ENCODE assay signal across 8 cellular contexts in the genomic region with DNA sequence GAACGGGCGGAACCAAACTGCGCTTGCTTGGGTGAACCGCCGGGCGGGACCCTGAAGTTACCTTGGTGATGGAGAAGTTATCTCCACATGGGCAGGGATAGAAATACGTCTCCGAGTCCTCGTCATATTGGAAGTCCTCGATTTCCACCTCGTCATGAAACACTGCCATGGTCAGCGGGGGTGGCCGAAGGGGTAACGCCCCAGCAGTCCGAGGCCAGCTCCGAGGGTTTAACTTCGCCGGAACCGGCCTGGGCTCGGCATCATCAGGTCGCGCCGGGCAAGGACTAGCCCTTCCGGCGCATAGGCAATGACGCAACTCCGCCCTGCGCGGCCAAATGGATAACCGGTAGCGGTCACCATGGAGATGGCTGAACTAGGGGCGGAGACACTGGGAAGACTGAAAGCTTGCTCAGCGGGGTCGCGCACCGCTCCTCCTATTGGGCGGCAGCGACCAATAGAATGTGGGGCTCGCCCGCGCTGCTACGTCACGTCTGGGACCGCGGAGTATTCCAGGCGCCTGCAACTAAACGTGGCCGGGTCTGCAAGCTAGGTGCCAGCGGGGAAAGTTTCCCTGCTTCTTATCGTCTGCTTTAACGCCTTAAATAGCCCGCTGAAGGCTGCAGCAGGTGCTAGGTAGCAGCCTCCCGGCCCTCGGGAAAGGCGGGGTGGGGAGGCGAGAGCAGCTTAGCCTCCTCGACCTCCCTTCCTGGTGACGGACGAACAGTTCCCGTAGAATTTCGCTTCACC. TPM values are rescaled to one million over a fixed set of nuclear protein-coding genes. Genes with fewer than 3 reads are reported as not detected.
DNase-seq lines count a peak whose midpoint lies in the region; ATAC-seq, FAIRE-seq and TF ChIP-seq lines count a peak whose summit lies in the region.

A gene (minus strand): TSS at position 236 of the 747 bp plus-strand sequence. CDS start 67 bp downstream, at position 169.
A gene with protein sequence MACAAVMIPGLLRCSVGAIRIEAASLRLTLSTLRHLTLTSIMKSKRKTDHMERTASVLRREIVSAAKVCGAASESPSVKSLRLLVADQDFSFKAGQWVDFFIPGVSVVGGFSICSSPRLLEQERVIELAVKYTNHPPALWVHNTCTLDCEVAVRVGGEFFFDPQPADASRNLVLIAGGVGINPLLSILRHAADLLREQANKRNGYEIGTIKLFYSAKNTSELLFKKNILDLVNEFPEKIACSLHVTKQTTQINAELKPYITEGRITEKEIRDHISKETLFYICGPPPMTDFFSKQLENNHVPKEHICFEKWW (plus strand): TSS at position 505 of the 747 bp plus-strand sequence. CDS start 5,741 bp downstream, outside the sequence.

- TF ChIP-seq CTCF in GM12865 (IDR thresholded peaks at IDR 0.05; ENCODE audit: insufficient read depth, low read depth, low read length, missing control alignments) (no peak), pancreas (IDR thresholded peaks at IDR 0.05) (no peak), tibial artery (IDR thresholded peaks at IDR 0.05) (peak in 1 of 2 experiments; percentile 44)

- DNase-seq in GM12865 (ENCODE audit: low read depth) (peak; percentile 99), NCI-H1417 (lab: John Stamatoyannopoulos, UW) (peak; percentile 96 to 98 (median 97)), SW 1271 (lab: John Stamatoyannopoulos, UW) (peak; percentile 97 to 99), Right ventricle myocardium superior (peak; percentile 100), pancreas (peak; percentile 99 to 100 (median 100)), tibial artery (peak; percentile 100)
- DNase-seq in activated naive CD8-positive, alpha-beta T cell treated with anti-CD3 and anti-CD28 coated beads, Interleukin-2, amount 50 U/mL, for 16 hours (ENCODE audit: low read depth, low spot score) = peak; percentile 97

- H3K4me1 ChIP-seq in pancreas (peaks cover 5 to 34% (median 9%) of the 10 kb centered on the region in 3 donors), tibial artery (peaks cover 0 to 54% (median 24%) of the 10 kb centered on the region in 4 donors)

- ATAC-seq in HG02759 (IDR thresholded peaks at IDR 0.05; ENCODE audit: unreplicated experiment) (peak; percentile 98), Right ventricle myocardium superior (ENCODE audit: poor library complexity) (peak; percentile 99), pancreas (peak; percentile 96 to 99 (median 98))

- 0 to 1% methylated on average over 61 of the region's 61 CpGs for WGBS in pancreas, 2 donors

- no peaks in the 10 kb centered on the region for H3K9me3 ChIP-seq in pancreas
- H3K9me3 ChIP-seq in tibial artery = no peaks in the 10 kb centered on the region

- H3K36me3 ChIP-seq in pancreas (peaks cover 0 to 6% (median 0%) of the 10 kb centered on the region in 3 donors), tibial artery (peaks cover 1 to 11% (median 9%) of the 10 kb centered on the region in 3 donors)

- peak within 1 kb of the TSS; percentile 94 to 97 (median 96) for H3K27ac ChIP-seq in pancreas
- peak within 1 kb of the TSS; percentile 88 to 91 for H3K27ac ChIP-seq in tibial artery

- H3K4me3 ChIP-seq in GM12865 (ENCODE audit: low read depth, low read length) (peak within 1 kb of the TSS; percentile 95), pancreas (peak within 1 kb of the TSS; percentile 63 to 90 (median 73)), tibial artery (peak within 1 kb of the TSS; percentile 65 to 81)

- intact Hi-C loops in Right ventricle myocardium superior (cut with DNase I) = loop anchor here (5.0 kb wide), 1 partner anchor 287 kb away; no protein-coding TSS in a partner anchor
- intact Hi-C loops in pancreas (cut with DNase I) = no loop called here
- intact Hi-C loops in tibial artery (cut with DNase I; ENCODE audit: low total_unique reads) = no loop called here

- H3K27me3 ChIP-seq in pancreas = no peaks in the 10 kb centered on the region
- H3K27me3 ChIP-seq in tibial artery = no peaks in the 10 kb centered on the region

- FAIRE-seq in pancreas (lab: Jason Lieb, UNC) = peak; percentile 89

RNA-seq across cellular contexts. Expression of the first gene that starts in this region (rescaled TPM):
- total RNA-seq in Right ventricle myocardium superior (18.1 TPM), pancreas (1 to 10 TPM; 4.1 to 8.5 (median 6.8) TPM)
- 1 to 10 TPM; 4.1 to 8.8 TPM for polyA plus RNA-seq in pancreas

RNA-seq across cellular contexts. Expression of the second gene that starts in this region (rescaled TPM):
- total RNA-seq in Right ventricle myocardium superior = 14.6 TPM
- total RNA-seq in pancreas = 1 to 10 TPM; 3.7 to 6.7 (median 4.5) TPM
- polyA plus RNA-seq in pancreas = 1 to 10 TPM; 2.8 to 3.2 TPM

Comparison
In these comparisons a context has a peak if more than half of its experiments do, and no peak if none do; other contexts are left out.
1. Peak in every context shown above with its lines: DNase-seq, ATAC-seq, H3K4me3 ChIP-seq and H3K27ac ChIP-seq.